23 cellular contexts compared by ENCODE assay signal in genomic region chr10:107032700-107033401, GRCh38.
"Had no signal": no experiment of that assay in that cellular context is flagged by ENCODE, and none has a peak within 500 bp of the region (broad histone marks: within the 10 kb centered on the region; RNA-seq: fewer than 3 reads in every experiment).

No MANE protein-coding gene starts in this region.

- H3K36me3 ChIP-seq: ascending aorta, heart right ventricle, left lung, neutrophil, pancreas, spleen, upper lobe of right lung had no signal

- H3K9me3 Mint-ChIP-seq: activated CD4-positive, alpha-beta T cell treated with anti-CD3 and anti-CD28 coated beads, Interleukin-2, amount 10 ng/mL, durations not matched to agents 24 days and 14 days; activated naive CD4-positive, alpha-beta T cell treated with anti-CD3 and anti-CD28 coated beads for 36 hours; activated naive CD8-positive, alpha-beta T cell treated with anti-CD3 and anti-CD28 coated beads, Interleukin-2, amount 50 U/mL, for 24 hours had no signal

- H3K36me3 Mint-ChIP-seq: naive B cell; stimulated activated memory B cell treated with anti-CD40 and anti-IgM and Interleukin-4, amounts not matched to agents 10 μg/mL and 1 μg/mL and 100 μg/mL, for 72 hours had no signal

- H3K4me3 Mint-ChIP-seq: activated CD4-positive, alpha-beta T cell treated with anti-CD3 and anti-CD28 coated beads, Interleukin-2, amount 10 ng/mL, durations not matched to agents 24 days and 14 days; activated CD8-positive, alpha-beta T cell treated with anti-CD3 and anti-CD28 coated beads for 36 hours; activated naive CD4-positive, alpha-beta T cell treated with anti-CD3 and anti-CD28 coated beads for 36 hours; activated naive CD8-positive, alpha-beta T cell treated with anti-CD3 and anti-CD28 coated beads, Interleukin-2, amount 50 U/mL, for 24 hours; activated T-cell treated with anti-CD3 and anti-CD28 coated beads, Interleukin-2, amount 50 U/mL, for 4 hours; dendritic cell treated with granulocyte-macrophage colony-stimulating factor and Interleukin-4, amounts not matched to agents 40 ng/mL and 50 ng/mL, for 4 days; naive B cell; stimulated activated memory B cell treated with anti-CD40 and anti-IgM and Interleukin-4, amounts not matched to agents 10 μg/mL and 1 μg/mL and 100 μg/mL, for 72 hours had no signal

- H3K27ac Mint-ChIP-seq: activated CD4-positive, alpha-beta T cell treated with anti-CD3 and anti-CD28 coated beads, Interleukin-2, amount 10 ng/mL, durations not matched to agents 24 days and 14 days; activated CD8-positive, alpha-beta T cell treated with anti-CD3 and anti-CD28 coated beads for 36 hours; activated naive CD4-positive, alpha-beta T cell treated with anti-CD3 and anti-CD28 coated beads for 36 hours; activated naive CD8-positive, alpha-beta T cell treated with anti-CD3 and anti-CD28 coated beads, Interleukin-2, amount 50 U/mL, for 24 hours; dendritic cell treated with granulocyte-macrophage colony-stimulating factor and Interleukin-4, amounts not matched to agents 40 ng/mL and 50 ng/mL, for 4 days; naive B cell; stimulated activated memory B cell treated with anti-CD40 and anti-IgM and Interleukin-4, amounts not matched to agents 10 μg/mL and 1 μg/mL and 100 μg/mL, for 72 hours had no signal

- DNase-seq: activated CD4-positive, alpha-beta T cell treated with anti-CD3 and anti-CD28 coated beads, Interleukin-2, amount 10 ng/mL, durations not matched to agents 24 days and 14 days; activated CD8-positive, alpha-beta memory T cell treated with anti-CD3 and anti-CD28 coated beads, Interleukin-2, amount 50 U/mL, for 4 hours; activated CD8-positive, alpha-beta T cell treated with anti-CD3 and anti-CD28 coated beads for 36 hours; activated naive CD4-positive, alpha-beta T cell treated with anti-CD3 and anti-CD28 coated beads for 36 hours; activated naive CD8-positive, alpha-beta T cell treated with anti-CD3 and anti-CD28 coated beads, Interleukin-2, amount 50 U/mL, for 24 hours; activated T-cell treated with anti-CD3 and anti-CD28 coated beads, Interleukin-2, amount 50 U/mL, for 4 hours; effector CD8-positive, alpha-beta T cell; heart right ventricle; left lung; naive B cell; pancreas; spleen; stimulated activated CD4-positive, alpha-beta T cell treated with anti-CD3 and anti-CD28 coated beads, Interleukin-4, amount 100 ng/mL, for 4 hours; T-helper 9 cell; testis; upper lobe of right lung had no signal

- H3K4me3 ChIP-seq: ascending aorta, heart right ventricle, left lung, pancreas, spleen, testis, upper lobe of right lung had no signal

- FAIRE-seq: bronchial epithelial cell, pancreas had no signal

- H3K27me3 Mint-ChIP-seq: activated CD4-positive, alpha-beta T cell treated with anti-CD3 and anti-CD28 coated beads, Interleukin-2, amount 10 ng/mL, durations not matched to agents 24 days and 14 days; activated naive CD8-positive, alpha-beta T cell treated with anti-CD3 and anti-CD28 coated beads, Interleukin-2, amount 50 U/mL, for 24 hours; dendritic cell treated with granulocyte-macrophage colony-stimulating factor and Interleukin-4, amounts not matched to agents 40 ng/mL and 50 ng/mL, for 4 days had no signal

- H3K4me1 ChIP-seq: ascending aorta, left lung, pancreas, spleen, testis, upper lobe of right lung had no signal

- H3K4me1 Mint-ChIP-seq: activated CD4-positive, alpha-beta T cell treated with anti-CD3 and anti-CD28 coated beads, Interleukin-2, amount 10 ng/mL, durations not matched to agents 24 days and 14 days; activated naive CD8-positive, alpha-beta T cell treated with anti-CD3 and anti-CD28 coated beads, Interleukin-2, amount 50 U/mL, for 24 hours; naive B cell; stimulated activated memory B cell treated with anti-CD40 and anti-IgM and Interleukin-4, amounts not matched to agents 10 μg/mL and 1 μg/mL and 100 μg/mL, for 72 hours had no signal

- ATAC-seq: activated CD8-positive, alpha-beta T cell treated with anti-CD3 and anti-CD28 coated beads for 36 hours; activated naive CD8-positive, alpha-beta T cell treated with anti-CD3 and anti-CD28 coated beads, Interleukin-2, amount 50 U/mL, for 24 hours; activated T-cell treated with anti-CD3 and anti-CD28 coated beads, Interleukin-2, amount 50 U/mL, for 4 hours; esophagus mucosa; heart right ventricle; left lung; pancreas; sciatic nerve; stimulated activated memory B cell treated with anti-CD40 and anti-IgM and Interleukin-4, amounts not matched to agents 10 μg/mL and 1 μg/mL and 100 μg/mL, for 72 hours; upper lobe of right lung had no signal

- H3K27me3 ChIP-seq: ascending aorta, heart right ventricle, left lung, neutrophil, pancreas, testis, upper lobe of right lung had no signal

- H3K9me3 ChIP-seq: ascending aorta, heart right ventricle, left lung, neutrophil, pancreas, spleen, testis, upper lobe of right lung had no signal

- H3K27ac ChIP-seq: ascending aorta, heart right ventricle, left lung, neutrophil, pancreas, spleen, testis, upper lobe of right lung had no signal
